8 cellular contexts compared by ENCODE assay signal in genomic region chr10:93701903-93702277, GRCh38. TPM values are rescaled to one million over a fixed set of nuclear protein-coding genes. Genes with fewer than 3 reads are reported as not detected.
DNase-seq lines count a peak whose midpoint lies in the region; ATAC-seq and TF ChIP-seq lines count a peak whose summit lies in the region.

No MANE protein-coding gene starts in this region.

- CTCF ChIA-PET in CD4-positive, alpha-beta T cell (lab: Charles Lee), result interaction anchor here (0.9 kb wide), 1 partner anchor 853 kb away, joined by 3 read pairs; no protein-coding TSS in a partner anchor

- H3K4me3 ChIP-seq in trophoblast cell (ENCODE audit: low read depth, low read length), result peak overlapping the region; percentile 89

- no peaks in the 10 kb centered on the region for H3K27me3 Mint-ChIP-seq in CD4-positive, alpha-beta T cell
- no peaks in the 10 kb centered on the region for H3K27me3 Mint-ChIP-seq in T-helper 17 cell

- no peak for TF ChIP-seq CTCF in CD4-positive, alpha-beta T cell (IDR thresholded peaks at IDR 0.05)

- H3K79me1 ChIP-seq in trophoblast cell (ENCODE audit: low read length), result peaks cover 3% of the 10 kb centered on the region

- H3K9me3 ChIP-seq in CD4-positive, alpha-beta T cell (ENCODE audit: control insufficient read depth, low read length), result no peaks in the 10 kb centered on the region
- H3K9me3 ChIP-seq in T-helper 17 cell (ENCODE audit: control insufficient read depth, low read length, poor library complexity, severe bottlenecking) (no peaks in the 10 kb centered on the region), trophoblast cell (ENCODE audit: insufficient read depth, low read depth, low read length) (no peaks in the 10 kb centered on the region)

- no peak overlapping the region for H3K4ac ChIP-seq in trophoblast cell (ENCODE audit: low read depth, low read length)

- no peak overlapping the region for H2BK120ac ChIP-seq in trophoblast cell (ENCODE audit: insufficient read depth, low read length, poor library complexity)

- H4K91ac ChIP-seq in trophoblast cell (ENCODE audit: low read depth, low read length), result no peak overlapping the region

- H3K4me3 Mint-ChIP-seq in CD4-positive, alpha-beta T cell, result no peak overlapping the region
- H3K4me3 Mint-ChIP-seq in T-helper 17 cell, result no peak overlapping the region

- no peak overlapping the region for H2AK5ac ChIP-seq in trophoblast cell (ENCODE audit: low read length)

- no peak overlapping the region for H2BK5ac ChIP-seq in trophoblast cell (ENCODE audit: low read depth, low read length, poor library complexity)

- no peak overlapping the region for H4K12ac ChIP-seq in trophoblast cell (ENCODE audit: low read depth, low read length)

- POLR2A ChIA-PET in CD4-positive, alpha-beta T cell (lab: Charles Lee), result interaction anchor here (1.0 to 1.3 kb wide), 5 partner anchors 9 to 1128 kb away, joined by 3 to 5 read pairs (median 3); partner anchors contain the start of genes EXOC6 and IDE

- no peak overlapping the region for H3K27ac Mint-ChIP-seq in CD4-positive, alpha-beta T cell
- no peak overlapping the region for H3K27ac Mint-ChIP-seq in T-helper 17 cell

- H3K36me3 Mint-ChIP-seq in CD4-positive, alpha-beta T cell (ENCODE audit: low read depth), result peaks cover 21% of the 10 kb centered on the region
- peaks cover 4% of the 10 kb centered on the region for H3K36me3 Mint-ChIP-seq in T-helper 17 cell (ENCODE audit: low read depth)

- H3K14ac ChIP-seq in trophoblast cell (ENCODE audit: low read length), result no peak overlapping the region

- no peak overlapping the region for H3K18ac ChIP-seq in trophoblast cell (ENCODE audit: low read length)

- no peak overlapping the region for H2BK12ac ChIP-seq in trophoblast cell (ENCODE audit: low read length)

- no peaks in the 10 kb centered on the region for H3K9me3 Mint-ChIP-seq in CD4-positive, alpha-beta T cell

- H3K23ac ChIP-seq in trophoblast cell (ENCODE audit: low read length), result no peak overlapping the region

- H3K4me1 ChIP-seq in trophoblast cell (ENCODE audit: control insufficient read depth in 1 of 2, insufficient read depth in 2 of 2, low read length in 2 of 2), result peaks cover 0 to 3% of the 10 kb centered on the region in 2 experiments

- peak overlapping the region; percentile 65 for H3K4me2 ChIP-seq in trophoblast cell (ENCODE audit: low read length)

- WGBS in trophoblast cell (ENCODE audit: extremely low coverage, insufficient coverage, insufficient read length), result no CpG with 5 or more reads among the region's 10 CpGs

- peak overlapping the region; percentile 77 for H3K27ac ChIP-seq in CD4-positive, alpha-beta T cell (ENCODE audit: low read depth, low read length)
- peak overlapping the region; percentile 76 for H3K27ac ChIP-seq in trophoblast cell (ENCODE audit: low read depth, low read length)

- DNase-seq in CD4-positive, alpha-beta T cell, result peak in 1 of 10 experiments; percentile 6
- DNase-seq in T-helper 17 cell (no peak), fibroblast of peridontal ligament (ENCODE audit: extremely low read depth) (peak; percentile 69), trophoblast cell (no peak), amniotic stem cell (lab: John Stamatoyannopoulos, UW) (no peak), cerebellar nuclear complex (lab: John Stamatoyannopoulos, UW) (no peak)

- peak overlapping the region; percentile 48 for H4K8ac ChIP-seq in trophoblast cell (ENCODE audit: low read depth, low read length)

- H3K79me2 ChIP-seq in trophoblast cell (ENCODE audit: control insufficient read depth, insufficient read depth, low read length, poor library complexity), result peaks cover 2% of the 10 kb centered on the region

- H3K27me3 ChIP-seq in CD4-positive, alpha-beta T cell (ENCODE audit: control insufficient read depth, insufficient read depth, low read length), result no peaks in the 10 kb centered on the region
- H3K27me3 ChIP-seq in trophoblast cell (ENCODE audit: insufficient read depth, low read length), result no peaks in the 10 kb centered on the region

- H3K4me1 Mint-ChIP-seq in CD4-positive, alpha-beta T cell (ENCODE audit: low read depth), result peaks cover 24% of the 10 kb centered on the region
- H3K4me1 Mint-ChIP-seq in T-helper 17 cell, result peaks cover 12% of the 10 kb centered on the region

- H2AFZ ChIP-seq in trophoblast cell (ENCODE audit: insufficient read depth, low read length, poor library complexity), result peak overlapping the region; percentile 88

- intact Hi-C loops in CD4-positive, alpha-beta T cell (cut with DNase I, micrococcal nuclease), result loop anchor here (1.0 to 10.0 kb wide), 6 partner anchors 190 to 1110 kb away; partner anchors contain the start of genes NOC3L (in 2 of the 2), EXOC6 (in 1 of the 2), KIF11 (in 1 of the 2) and SLC35G1 (in 1 of the 2)

- peak overlapping the region; percentile 67 for H3K9ac ChIP-seq in trophoblast cell (ENCODE audit: low read length)

- ATAC-seq in CD4-positive, alpha-beta T cell (ENCODE audit: poor library complexity), result peak; percentile 45
- ATAC-seq in GM19035 (IDR thresholded peaks at IDR 0.05; ENCODE audit: unreplicated experiment), result peak; percentile 19
- peak; percentile 20 for ATAC-seq in HG03196 (IDR thresholded peaks at IDR 0.05; ENCODE audit: unreplicated experiment)
- ATAC-seq in T-helper 17 cell, result peak; percentile 38

- H3K36me3 ChIP-seq in trophoblast cell (ENCODE audit: control insufficient read depth in 1 of 2, insufficient read depth in 2 of 2, low read length in 2 of 2), result peaks cover 4 to 7% of the 10 kb centered on the region in 2 experiments

RNA-seq across cellular contexts. Expression of gene FRA10AC1, which starts 0.5 kb away (rescaled TPM):
- 10 to 100 TPM in 1 of 2 experiments, 1 to 10 TPM in 1; 10.0 to 10.3 TPM for total RNA-seq in CD4-positive, alpha-beta T cell
- total RNA-seq in T-helper 17 cell, result 10 to 100 TPM; 13.9 to 17.5 TPM
- 25.0 and 29.0 TPM in 2 replicates for polyA plus RNA-seq in trophoblast cell (2013)

RNA-seq across cellular contexts. Expression of gene LGI1, which starts 55.8 kb away (rescaled TPM):
- total RNA-seq in CD4-positive, alpha-beta T cell, result not detected
- total RNA-seq in T-helper 17 cell, result not detected
- polyA plus RNA-seq in trophoblast cell (2013), result 14.4 and 14.6 TPM in 2 replicates
